In genomic region chr19:44092108-44092507, GRCh38 we compare ENCODE assay signal across 8 cellular contexts.
"Had no signal": no experiment of that assay in that cellular context is flagged by ENCODE, and none has a peak within 500 bp of the region (broad histone marks: within the 10 kb centered on the region; RNA-seq: fewer than 3 reads in every experiment).

No MANE protein-coding gene starts in this region.

- H3K27ac ChIP-seq: HL-60 had no signal

- ATAC-seq: GM23338, HepG2 had no signal

- H3K27me3 Mint-ChIP-seq: IgD-negative memory B cell had no signal

- DNase-seq: H9, HCEC 1CT, HFFc6, KBM-7 had no signal

- H3K4me3 ChIP-seq: GM23338 had no signal

- H3K9me3 Mint-ChIP-seq: GM23338, HFFc6 had no signal

- H3K27ac Mint-ChIP-seq: GM23338, H9, HFFc6 had no signal

- H3K4me3 Mint-ChIP-seq: GM23338, HFFc6 had no signal
